ENCODE assay signal across 1 cellular context in the genomic region with DNA sequence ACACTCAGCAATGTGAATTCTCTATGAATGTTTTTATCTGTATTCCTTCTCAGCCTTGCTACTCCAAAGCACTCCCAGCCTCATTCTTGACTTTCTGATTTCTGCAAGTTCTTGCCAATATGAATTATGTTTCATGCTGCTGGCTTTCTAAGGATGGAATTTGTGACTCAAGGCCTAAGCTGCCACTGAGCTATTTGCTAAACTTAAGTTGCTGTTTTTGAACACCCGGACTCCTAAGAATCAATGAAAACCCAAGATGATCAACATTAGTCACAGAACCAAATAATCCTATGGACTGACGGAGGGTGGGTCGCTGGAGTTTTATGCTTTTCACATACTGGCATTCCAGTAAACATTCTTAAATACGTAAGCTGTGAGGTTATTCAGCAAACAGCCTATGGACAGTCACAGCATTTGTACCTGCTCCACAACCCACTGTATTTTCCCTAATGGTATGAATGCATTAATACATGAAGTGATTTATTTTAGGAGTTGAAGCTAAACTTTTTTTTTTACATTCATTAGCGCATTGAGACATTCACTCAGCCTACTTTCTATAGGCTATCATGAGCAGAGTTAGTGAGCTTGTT.
TF ChIP-seq lines count a peak whose summit lies in the region.

No MANE protein-coding gene starts in this region.

TF ChIP-seq in HepG2, 621 proteins besides CTCF, POLR2A, EP300 and RAD21 (continued from another document):
- TF ChIP-seq BRF2 (CRISPR knock-in tag; IDR thresholded peaks at IDR 0.05) = no peak
- no peak for TF ChIP-seq ZNF543 (CRISPR knock-in tag; IDR thresholded peaks at IDR 0.05)
- TF ChIP-seq ZIK1 (CRISPR knock-in tag; IDR thresholded peaks at IDR 0.05; ENCODE audit: borderline replicate concordance, low read depth) = no peak
- no peak for TF ChIP-seq ZSCAN12 (CRISPR knock-in tag; IDR thresholded peaks at IDR 0.05)
- TF ChIP-seq ZNF652 (CRISPR knock-in tag; IDR thresholded peaks at IDR 0.05; ENCODE audit: borderline replicate concordance, low read depth) = no peak
- 0 out of 2 replicates have a peak, but pooled peaks have one; percentile 16 for TF ChIP-seq BCL6 (CRISPR knock-in tag; IDR thresholded peaks at IDR 0.05)
- TF ChIP-seq ZNF776 (CRISPR knock-in tag; IDR thresholded peaks at IDR 0.05) = no peak
- TF ChIP-seq, protein P1, sequence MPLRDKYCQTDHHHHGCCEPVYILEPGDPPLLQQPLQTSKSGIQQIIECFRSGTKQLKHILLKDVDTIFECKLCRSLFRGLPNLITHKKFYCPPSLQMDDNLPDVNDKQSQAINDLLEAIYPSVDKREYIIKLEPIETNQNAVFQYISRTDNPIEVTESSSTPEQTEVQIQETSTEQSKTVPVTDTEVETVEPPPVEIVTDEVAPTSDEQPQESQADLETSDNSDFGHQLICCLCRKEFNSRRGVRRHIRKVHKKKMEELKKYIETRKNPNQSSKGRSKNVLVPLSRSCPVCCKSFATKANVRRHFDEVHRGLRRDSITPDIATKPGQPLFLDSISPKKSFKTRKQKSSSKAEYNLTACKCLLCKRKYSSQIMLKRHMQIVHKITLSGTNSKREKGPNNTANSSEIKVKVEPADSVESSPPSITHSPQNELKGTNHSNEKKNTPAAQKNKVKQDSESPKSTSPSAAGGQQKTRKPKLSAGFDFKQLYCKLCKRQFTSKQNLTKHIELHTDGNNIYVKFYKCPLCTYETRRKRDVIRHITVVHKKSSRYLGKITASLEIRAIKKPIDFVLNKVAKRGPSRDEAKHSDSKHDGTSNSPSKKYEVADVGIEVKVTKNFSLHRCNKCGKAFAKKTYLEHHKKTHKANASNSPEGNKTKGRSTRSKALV (CRISPR knock-in tag; IDR thresholded peaks at IDR 0.05) = no peak
- TF ChIP-seq ZNF713 (CRISPR knock-in tag; IDR thresholded peaks at IDR 0.05) = no peak
- 0 out of 2 replicates have a peak, but pooled peaks have one; percentile 23 for TF ChIP-seq ZSCAN29 (CRISPR knock-in tag; conservative IDR thresholded peaks at IDR 0.05)
- TF ChIP-seq ZNF770 (CRISPR knock-in tag; IDR thresholded peaks at IDR 0.05) = no peak
- TF ChIP-seq ZFX (CRISPR knock-in tag; IDR thresholded peaks at IDR 0.05; ENCODE audit: low read depth) = 0 out of 2 replicates have a peak, but pooled peaks have one; percentile 8
- TF ChIP-seq GABPA (IDR thresholded peaks at IDR 0.05; ENCODE audit: low read depth, low read length) = no peak
- no peak for TF ChIP-seq GABPA (CRISPR knock-in tag; IDR thresholded peaks at IDR 0.05; ENCODE audit: low read depth)
- TF ChIP-seq, protein P2, sequence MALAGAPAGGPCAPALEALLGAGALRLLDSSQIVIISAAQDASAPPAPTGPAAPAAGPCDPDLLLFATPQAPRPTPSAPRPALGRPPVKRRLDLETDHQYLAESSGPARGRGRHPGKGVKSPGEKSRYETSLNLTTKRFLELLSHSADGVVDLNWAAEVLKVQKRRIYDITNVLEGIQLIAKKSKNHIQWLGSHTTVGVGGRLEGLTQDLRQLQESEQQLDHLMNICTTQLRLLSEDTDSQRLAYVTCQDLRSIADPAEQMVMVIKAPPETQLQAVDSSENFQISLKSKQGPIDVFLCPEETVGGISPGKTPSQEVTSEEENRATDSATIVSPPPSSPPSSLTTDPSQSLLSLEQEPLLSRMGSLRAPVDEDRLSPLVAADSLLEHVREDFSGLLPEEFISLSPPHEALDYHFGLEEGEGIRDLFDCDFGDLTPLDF (CRISPR knock-in tag; IDR thresholded peaks at IDR 0.05) = no peak
- no peak for TF ChIP-seq RNF219 (CRISPR knock-in tag; IDR thresholded peaks at IDR 0.05)
- no peak for TF ChIP-seq CENPX (CRISPR knock-in tag; IDR thresholded peaks at IDR 0.05)
- no peak for TF ChIP-seq ZNF205 (CRISPR knock-in tag; IDR thresholded peaks at IDR 0.05)
- no peak for TF ChIP-seq TRIM24 (CRISPR knock-in tag; IDR thresholded peaks at IDR 0.05)
- TF ChIP-seq ZNF782 (CRISPR knock-in tag; IDR thresholded peaks at IDR 0.05; ENCODE audit: borderline replicate concordance) = no peak
- TF ChIP-seq RXRB (CRISPR knock-in tag; IDR thresholded peaks at IDR 0.05; ENCODE audit: borderline replicate concordance) = no peak
